8 cellular contexts compared by ENCODE assay signal in the genomic region with DNA sequence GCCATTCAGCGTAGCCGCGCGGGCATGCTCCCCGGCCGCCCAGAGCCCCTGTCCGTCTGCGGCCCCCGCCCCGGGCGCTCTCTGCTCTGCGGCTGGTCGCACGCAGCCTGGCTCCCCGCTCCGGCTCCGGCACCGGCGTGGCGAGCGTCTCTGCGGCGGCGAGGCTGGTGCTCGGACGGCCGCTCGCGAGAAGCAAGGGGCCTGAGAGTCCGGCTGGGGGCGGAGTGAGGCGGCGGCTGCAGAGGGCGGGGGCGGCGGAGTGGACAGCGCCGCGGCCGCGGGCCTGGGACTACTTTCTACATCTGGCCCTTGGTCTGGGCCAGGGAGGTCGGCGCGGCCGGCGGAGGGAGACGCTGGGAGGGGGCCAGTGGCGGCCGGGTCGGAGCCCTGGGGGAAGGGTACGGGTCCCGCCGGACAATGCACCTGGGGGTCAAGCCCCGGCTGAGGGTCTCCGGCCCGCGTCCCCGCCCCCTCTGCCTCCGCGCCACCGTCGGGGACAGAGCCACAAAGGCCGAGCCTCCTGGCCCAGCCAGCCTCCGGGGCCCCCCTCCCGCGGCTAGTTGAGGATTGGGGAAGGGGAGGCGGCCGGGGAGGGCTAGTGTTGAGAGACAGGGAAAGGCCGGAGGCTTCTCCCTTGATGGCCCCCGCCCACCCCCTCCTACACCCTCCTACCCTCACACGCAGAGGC. TPM values are rescaled to one million over a fixed set of nuclear protein-coding genes. Genes with fewer than 3 reads are reported as not detected.
A peak's percentile ranks its signal among the peaks of the same experiment; 100 is the strongest.
DNase-seq lines count a peak whose midpoint lies in the region; ATAC-seq, FAIRE-seq and TF ChIP-seq lines count a peak whose summit lies in the region.

A gene with protein sequence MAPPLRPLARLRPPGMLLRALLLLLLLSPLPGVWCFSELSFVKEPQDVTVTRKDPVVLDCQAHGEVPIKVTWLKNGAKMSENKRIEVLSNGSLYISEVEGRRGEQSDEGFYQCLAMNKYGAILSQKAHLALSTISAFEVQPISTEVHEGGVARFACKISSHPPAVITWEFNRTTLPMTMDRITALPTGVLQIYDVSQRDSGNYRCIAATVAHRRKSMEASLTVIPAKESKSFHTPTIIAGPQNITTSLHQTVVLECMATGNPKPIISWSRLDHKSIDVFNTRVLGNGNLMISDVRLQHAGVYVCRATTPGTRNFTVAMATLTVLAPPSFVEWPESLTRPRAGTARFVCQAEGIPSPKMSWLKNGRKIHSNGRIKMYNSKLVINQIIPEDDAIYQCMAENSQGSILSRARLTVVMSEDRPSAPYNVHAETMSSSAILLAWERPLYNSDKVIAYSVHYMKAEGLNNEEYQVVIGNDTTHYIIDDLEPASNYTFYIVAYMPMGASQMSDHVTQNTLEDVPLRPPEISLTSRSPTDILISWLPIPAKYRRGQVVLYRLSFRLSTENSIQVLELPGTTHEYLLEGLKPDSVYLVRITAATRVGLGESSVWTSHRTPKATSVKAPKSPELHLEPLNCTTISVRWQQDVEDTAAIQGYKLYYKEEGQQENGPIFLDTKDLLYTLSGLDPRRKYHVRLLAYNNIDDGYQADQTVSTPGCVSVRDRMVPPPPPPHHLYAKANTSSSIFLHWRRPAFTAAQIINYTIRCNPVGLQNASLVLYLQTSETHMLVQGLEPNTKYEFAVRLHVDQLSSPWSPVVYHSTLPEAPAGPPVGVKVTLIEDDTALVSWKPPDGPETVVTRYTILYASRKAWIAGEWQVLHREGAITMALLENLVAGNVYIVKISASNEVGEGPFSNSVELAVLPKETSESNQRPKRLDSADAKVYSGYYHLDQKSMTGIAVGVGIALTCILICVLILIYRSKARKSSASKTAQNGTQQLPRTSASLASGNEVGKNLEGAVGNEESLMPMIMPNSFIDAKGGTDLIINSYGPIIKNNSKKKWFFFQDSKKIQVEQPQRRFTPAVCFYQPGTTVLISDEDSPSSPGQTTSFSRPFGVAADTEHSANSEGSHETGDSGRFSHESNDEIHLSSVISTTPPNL (minus strand): TSS at position 226 of the 688 bp plus-strand sequence. CDS start 221 bp downstream, at position 5.

- peak within 1 kb of the TSS; percentile 82 for H3K4me3 ChIP-seq in BJ (ENCODE audit: low read depth, low read length)
- H3K4me3 ChIP-seq in epithelial cell of proximal tubule (ENCODE audit: low read depth, low read length): peak within 1 kb of the TSS; percentile 76
- peak within 1 kb of the TSS; percentile 17 for H3K4me3 ChIP-seq in mucosa of descending colon
- peak within 1 kb of the TSS; percentile 77 for H3K4me3 ChIP-seq in upper lobe of right lung

- H3K27me3 ChIP-seq in BJ (ENCODE audit: control insufficient read depth, insufficient read depth, low read length): no peaks in the 10 kb centered on the region
- no peaks in the 10 kb centered on the region for H3K27me3 ChIP-seq in upper lobe of right lung

- H3K4me1 ChIP-seq in mucosa of descending colon (ENCODE audit: low read depth) (peaks cover 13% of the 10 kb centered on the region), upper lobe of right lung (peaks cover 4% of the 10 kb centered on the region)

- peak; percentile 59 for TF ChIP-seq POLR2A in H54 (IDR thresholded peaks at IDR 0.05; ENCODE audit: low read depth, low read length)

- H3K36me3 ChIP-seq in BJ (ENCODE audit: control insufficient read depth, insufficient read depth, low read length) (no peaks in the 10 kb centered on the region; the same call in 1 of the 2 replicates), mucosa of descending colon (ENCODE audit: low read depth) (no peaks in the 10 kb centered on the region), upper lobe of right lung (no peaks in the 10 kb centered on the region)

- no peaks in the 10 kb centered on the region for H3K9me3 ChIP-seq in mucosa of descending colon
- H3K9me3 ChIP-seq in upper lobe of right lung: no peaks in the 10 kb centered on the region

- DNase-seq in BJ (ENCODE audit: low read depth) (no peak), H54 (ENCODE audit: insufficient read length, low spot score) (peak; percentile 61), epithelial cell of proximal tubule (ENCODE audit: low read depth) (no peak), mucosa of descending colon (peak in 2 of 3 donors; percentile 38 to 56), upper lobe of right lung (peak; percentile 93), superior temporal gyrus (ENCODE audit: extremely low spot score) (no peak)

- peak; percentile 90 for ATAC-seq in SK-N-SH treated with all-trans-retinoic acid at 6 μM for 48 hours
- ATAC-seq in mucosa of descending colon: peak; percentile 78
- peak; percentile 97 for ATAC-seq in upper lobe of right lung
- ATAC-seq in GM19455 (IDR thresholded peaks at IDR 0.05; ENCODE audit: unreplicated experiment): no peak

- intact Hi-C loops in mucosa of descending colon (cut with DNase I, micrococcal nuclease): no loop called here
- intact Hi-C loops in upper lobe of right lung (cut with DNase I): no loop called here

- TF ChIP-seq CTCF in BJ (IDR thresholded peaks at IDR 0.05; ENCODE audit: insufficient read depth, low read depth, low read length): no peak
- TF ChIP-seq CTCF in epithelial cell of proximal tubule (conservative IDR thresholded peaks at IDR 0.05; ENCODE audit: low read depth, low read length): no peak
- no peak for TF ChIP-seq CTCF in mucosa of descending colon (IDR thresholded peaks at IDR 0.05)
- no peak for TF ChIP-seq CTCF in upper lobe of right lung (IDR thresholded peaks at IDR 0.05)

- POLR2A ChIA-PET in BJ (lab: Charles Lee): no interaction called here

- FAIRE-seq in H54 (lab: Jason Lieb, UNC): no peak

- CTCF ChIA-PET in BJ (lab: Yijun Ruan, JAX): interaction anchor here (1.4 to 1.8 kb wide), 3 partner anchors 31 to 59 kb away, joined by 4 to 6 read pairs (median 4); no protein-coding TSS in a partner anchor

- H3K27ac ChIP-seq in upper lobe of right lung: peak within 1 kb of the TSS; percentile 73

TF ChIP-seq in SK-N-SH treated with all-trans-retinoic acid at 6 μM for 48 hours, 23 proteins besides CTCF, POLR2A, EP300 and RAD21 (continues in another document):
- 0 out of 2 replicates have a peak, but pooled peaks have one; percentile 51 for TF ChIP-seq SNAI2 (CRISPR knock-in tag; IDR thresholded peaks at IDR 0.05)
- TF ChIP-seq, protein P1, sequence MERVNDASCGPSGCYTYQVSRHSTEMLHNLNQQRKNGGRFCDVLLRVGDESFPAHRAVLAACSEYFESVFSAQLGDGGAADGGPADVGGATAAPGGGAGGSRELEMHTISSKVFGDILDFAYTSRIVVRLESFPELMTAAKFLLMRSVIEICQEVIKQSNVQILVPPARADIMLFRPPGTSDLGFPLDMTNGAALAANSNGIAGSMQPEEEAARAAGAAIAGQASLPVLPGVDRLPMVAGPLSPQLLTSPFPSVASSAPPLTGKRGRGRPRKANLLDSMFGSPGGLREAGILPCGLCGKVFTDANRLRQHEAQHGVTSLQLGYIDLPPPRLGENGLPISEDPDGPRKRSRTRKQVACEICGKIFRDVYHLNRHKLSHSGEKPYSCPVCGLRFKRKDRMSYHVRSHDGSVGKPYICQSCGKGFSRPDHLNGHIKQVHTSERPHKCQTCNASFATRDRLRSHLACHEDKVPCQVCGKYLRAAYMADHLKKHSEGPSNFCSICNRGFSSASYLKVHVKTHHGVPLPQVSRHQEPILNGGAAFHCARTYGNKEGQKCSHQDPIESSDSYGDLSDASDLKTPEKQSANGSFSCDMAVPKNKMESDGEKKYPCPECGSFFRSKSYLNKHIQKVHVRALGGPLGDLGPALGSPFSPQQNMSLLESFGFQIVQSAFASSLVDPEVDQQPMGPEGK (CRISPR knock-in tag; IDR thresholded peaks at IDR 0.05; ENCODE audit: borderline replicate concordance): peak; percentile 92; the same call in 1 of the 2 replicates
- TF ChIP-seq TCF4 (CRISPR knock-in tag; IDR thresholded peaks at IDR 0.05; ENCODE audit: borderline replicate concordance): peak; percentile 70
- peak; percentile 82 for TF ChIP-seq ZFP3 (CRISPR knock-in tag; IDR thresholded peaks at IDR 0.05)
- TF ChIP-seq PPARA (CRISPR knock-in tag; IDR thresholded peaks at IDR 0.05; ENCODE audit: borderline replicate concordance): no peak
- TF ChIP-seq BACH2 (CRISPR knock-in tag; IDR thresholded peaks at IDR 0.05; ENCODE audit: borderline replicate concordance): no peak
- TF ChIP-seq, protein P2, sequence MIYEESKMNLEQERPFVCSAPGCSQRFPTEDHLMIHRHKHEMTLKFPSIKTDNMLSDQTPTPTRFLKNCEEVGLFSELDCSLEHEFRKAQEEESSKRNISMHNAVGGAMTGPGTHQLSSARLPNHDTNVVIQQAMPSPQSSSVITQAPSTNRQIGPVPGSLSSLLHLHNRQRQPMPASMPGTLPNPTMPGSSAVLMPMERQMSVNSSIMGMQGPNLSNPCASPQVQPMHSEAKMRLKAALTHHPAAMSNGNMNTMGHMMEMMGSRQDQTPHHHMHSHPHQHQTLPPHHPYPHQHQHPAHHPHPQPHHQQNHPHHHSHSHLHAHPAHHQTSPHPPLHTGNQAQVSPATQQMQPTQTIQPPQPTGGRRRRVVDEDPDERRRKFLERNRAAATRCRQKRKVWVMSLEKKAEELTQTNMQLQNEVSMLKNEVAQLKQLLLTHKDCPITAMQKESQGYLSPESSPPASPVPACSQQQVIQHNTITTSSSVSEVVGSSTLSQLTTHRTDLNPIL (CRISPR knock-in tag; IDR thresholded peaks at IDR 0.05; ENCODE audit: low read depth): no peak
- no peak for TF ChIP-seq ISL1 (CRISPR knock-in tag; IDR thresholded peaks at IDR 0.05)
- TF ChIP-seq ZNF8 (CRISPR knock-in tag; IDR thresholded peaks at IDR 0.05): 0 out of 2 replicates have a peak, but pooled peaks have one; percentile 22
- no peak for TF ChIP-seq ESRRG (CRISPR knock-in tag; IDR thresholded peaks at IDR 0.05)

RNA-seq across cellular contexts. Expression of the gene that starts here (rescaled TPM):
- 0.94 and 1.1 TPM in 2 replicates for polyA plus RNA-seq in BJ (2011; rRNA removed)
- 1.2 TPM in 2 replicates for polyA minus RNA-seq in BJ (2011; rRNA and poly(A)+ RNA removed)
- total RNA-seq in epithelial cell of proximal tubule (4.4 and 10.1 TPM in 2 replicates), mucosa of descending colon (1 to 10 TPM in 1 of 3 donors, under 1 TPM in 2; 0.41 to 2.0 (median 0.78) TPM), upper lobe of right lung (8.6 TPM)

Comparison
In these comparisons a context has a peak if more than half of its experiments do, and no peak if none do; other contexts are left out.
1. DNase-seq: peak in H54 (single experiment), mucosa of descending colon (2 of 3) and upper lobe of right lung (single experiment); none in BJ (single experiment), epithelial cell of proximal tubule (single experiment) and superior temporal gyrus (single experiment).
2. H3K4me3 ChIP-seq: peak in every context shown above with its lines; median percentile 82 in BJ; 77 in upper lobe of right lung; 76 in epithelial cell of proximal tubule; 17 in mucosa of descending colon.